8 cellular contexts compared by ENCODE assay signal in the genomic region with DNA sequence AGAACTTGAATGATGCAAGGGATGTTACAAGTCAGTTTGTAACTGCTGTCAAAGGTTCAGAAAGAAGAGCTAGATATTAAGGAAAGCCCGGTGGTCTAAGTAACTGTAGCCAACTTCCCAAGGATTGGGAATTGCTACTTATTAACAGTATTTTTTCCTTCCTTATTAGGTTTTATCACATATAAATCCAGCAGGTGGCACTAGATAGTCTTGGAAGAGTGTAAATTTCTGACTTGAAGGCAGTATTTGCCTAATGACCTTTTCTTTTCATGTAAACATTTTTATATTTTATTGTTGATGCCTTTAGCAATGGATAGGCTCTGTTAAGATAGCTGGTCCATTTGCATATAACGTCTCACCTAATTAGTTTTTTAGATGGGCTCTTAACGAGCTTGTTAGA. TPM values are rescaled to one million over a fixed set of nuclear protein-coding genes. Genes with fewer than 3 reads are reported as not detected.
A peak's percentile ranks its signal among the peaks of the same experiment; 100 is the strongest.
DNase-seq lines count a peak whose midpoint lies in the region; ATAC-seq, FAIRE-seq and TF ChIP-seq lines count a peak whose summit lies in the region.

No MANE protein-coding gene starts in this region.

- H3K27ac ChIP-seq in A673 (ENCODE audit: low read depth, low read length, poor library complexity, severe bottlenecking) (no peak overlapping the region), Panc1 (ENCODE audit: low read length) (peak overlapping the region; percentile 19; the same call in 1 of the 2 replicates), brain microvascular endothelial cell (no peak overlapping the region)

- intact Hi-C loops in A673 (cut with micrococcal nuclease; ENCODE audit: unreplicated experiment), result no loop called here
- intact Hi-C loops in Panc1 (cut with micrococcal nuclease; ENCODE audit: unreplicated experiment), result no loop called here

- H3K9me3 ChIP-seq in A673 (ENCODE audit: low read depth, low read length, poor library complexity, severe bottlenecking) (no peaks in the 10 kb centered on the region), Panc1 (ENCODE audit: control insufficient read depth, insufficient read depth, low read depth, low read length) (no peaks in the 10 kb centered on the region)

- TF ChIP-seq POLR2A in GM12891 (IDR thresholded peaks at IDR 0.05; ENCODE audit: low read depth, low read length), result no peak

- in situ Hi-C loops in Panc1 (cut with HindIII; ENCODE audit: low pct_unique_long_range_greater_than_20kb, low sequenced_read_pairs), result no loop called here
- in situ Hi-C loops in brain microvascular endothelial cell (cut with HindIII; ENCODE audit: low pct_ligation_motif_present, low sequenced_read_pairs), result no loop called here

- CTCF ChIA-PET in A673 (lab: Charles Lee), result interaction anchor here (1.1 kb wide), 1 partner anchor 35 kb away, joined by 3 read pairs; no protein-coding TSS in a partner anchor
- CTCF ChIA-PET in Panc1 (lab: Charles Lee), result interaction anchor here (0.6 to 1.8 kb wide), 6 partner anchors 10 to 761 kb away, joined by 3 to 8 read pairs (median 4); no protein-coding TSS in a partner anchor
- CTCF ChIA-PET in GM10248 (lab: Yijun Ruan, JAX), result interaction anchor here (0.7 to 4.2 kb wide), 34 partner anchors 9 to 764 kb away, joined by 3 to 57 read pairs (median 4); partner anchors contain the start of gene AOAH

- H3K4me1 ChIP-seq in A673 (ENCODE audit: insufficient read depth, low read length, poor library complexity, severe bottlenecking), result no peaks in the 10 kb centered on the region
- no peaks in the 10 kb centered on the region for H3K4me1 ChIP-seq in Panc1 (ENCODE audit: control insufficient read depth, insufficient read depth, low read length)

- no peaks in the 10 kb centered on the region for H3K27me3 ChIP-seq in A673 (replicated peaks; ENCODE audit: insufficient read depth, low read depth, low read length, poor library complexity)
- no peaks in the 10 kb centered on the region for H3K27me3 ChIP-seq in Panc1 (ENCODE audit: control insufficient read depth, insufficient read depth, low read length)
- no peaks in the 10 kb centered on the region for H3K27me3 ChIP-seq in brain microvascular endothelial cell (replicated peaks)

- peak; percentile 59 for TF ChIP-seq CTCF in A673 (conservative IDR thresholded peaks at IDR 0.05; ENCODE audit: low read depth, low read length)
- no peak for TF ChIP-seq CTCF in GM20000 (IDR thresholded peaks at IDR 0.05; ENCODE audit: extremely low read depth, missing control alignments)
- TF ChIP-seq CTCF in Panc1 (IDR thresholded peaks at IDR 0.05), result peak; percentile 57; the same call in 1 of the 2 replicates
- TF ChIP-seq CTCF in brain microvascular endothelial cell (IDR thresholded peaks at IDR 0.05; ENCODE audit: low read depth, low read length, missing control alignments), result no peak
- TF ChIP-seq CTCF in GM10248 (IDR thresholded peaks at IDR 0.05; ENCODE audit: control extremely low read depth, extremely low read depth, low read depth, missing control alignments), result no peak

- H3K4me3 ChIP-seq in A673 (ENCODE audit: low read depth, low read length, poor library complexity, severe bottlenecking) (no peak overlapping the region), Panc1 (ENCODE audit: low read depth in 2 of 2, low read length in 2 of 2) (no peak overlapping the region), brain microvascular endothelial cell (ENCODE audit: low read depth, low read length) (no peak overlapping the region)

- ATAC-seq in Panc1 (0 out of 2 replicates have a peak, but pooled peaks have one; percentile 49), GM21447 (IDR thresholded peaks at IDR 0.05; ENCODE audit: unreplicated experiment) (no peak)

- H3K36me3 ChIP-seq in A673 (ENCODE audit: insufficient read depth, low read length, poor library complexity, severe bottlenecking), result peaks cover 78% of the 10 kb centered on the region
- H3K36me3 ChIP-seq in Panc1 (ENCODE audit: control insufficient read depth, insufficient read depth, low read length), result peaks cover 82% of the 10 kb centered on the region
- H3K36me3 ChIP-seq in brain microvascular endothelial cell (replicated peaks), result no peaks in the 10 kb centered on the region

- DNase-seq in A673 (ENCODE audit: low spot score), result peak; percentile 55
- peak; percentile 10 for DNase-seq in GM20000 (ENCODE audit: low spot score)
- DNase-seq in Panc1 (ENCODE audit: low read depth, low spot score), result no peak
- DNase-seq in glomerular visceral epithelial cell (ENCODE audit: extremely low spot score), result peak; percentile 30
- DNase-seq in brain microvascular endothelial cell, result no peak
- no peak for DNase-seq in GM12891 (ENCODE audit: insufficient read length, low spot score)
- DNase-seq in GM10248 (ENCODE audit: extremely low spot score), result no peak

- BruUV-seq in A673 (replicated peaks; lab: Mats Ljungman, UMichigan), result no TSS peak
- no TSS peak for BruUV-seq in Panc1 (replicated peaks; lab: Mats Ljungman, UMichigan)

- POLR2A ChIA-PET in A673 (lab: Charles Lee; ENCODE audit: low non-redundant PET), result interaction anchor here (0.6 kb wide), 1 partner anchor 15 kb away, joined by 8 read pairs; no protein-coding TSS in a partner anchor
- POLR2A ChIA-PET in Panc1 (lab: Charles Lee), result no interaction called here
- POLR2A ChIA-PET in GM10248 (lab: Yijun Ruan, JAX), result no interaction called here

- FAIRE-seq in GM12891 (lab: Jason Lieb, UNC), result no peak

TF ChIP-seq in GM12891, 5 proteins besides CTCF, POLR2A, EP300 and RAD21:
- TF ChIP-seq POLR2AphosphoS5 (IDR thresholded peaks at IDR 0.05; ENCODE audit: low read depth, low read length), result no peak
- TF ChIP-seq PAX5 (IDR thresholded peaks at IDR 0.05; ENCODE audit: insufficient read depth, low read length, severe bottlenecking), result no peak
- TF ChIP-seq SPI1 (IDR thresholded peaks at IDR 0.05; ENCODE audit: low read depth, low read length), result no peak
- no peak for TF ChIP-seq TAF1 (IDR thresholded peaks at IDR 0.05; ENCODE audit: low read depth, low read length)
- no peak for TF ChIP-seq POU2F2 (IDR thresholded peaks at IDR 0.05; ENCODE audit: low read depth, low read length)

RNA-seq across cellular contexts. Expression of gene ANLN, which starts 51.2 kb away (rescaled TPM):
- 143 and 164 TPM in 2 replicates for total RNA-seq in A673 (2021)
- 238 TPM for total RNA-seq in Panc1 (2021; ENCODE audit: unreplicated experiment)
- polyA plus RNA-seq in Panc1 (2012; ENCODE audit: insufficient read length), result 51.0 TPM
- 5.2 TPM for polyA plus RNA-seq in GM12891 (2012; ENCODE audit: low read depth, missing spikeins)

Comparison
In these comparisons a context has a peak if more than half of its experiments do, and no peak if none do; other contexts are left out.
1. DNase-seq: peak in A673 (single experiment), GM20000 (single experiment) and glomerular visceral epithelial cell (single experiment); none in Panc1 (single experiment), brain microvascular endothelial cell (single experiment), GM12891 (single experiment) and GM10248 (single experiment).
2. CTCF ChIP-seq: peak in A673 (single experiment) and Panc1 (single experiment); none in GM20000 (single experiment), brain microvascular endothelial cell (single experiment) and GM10248 (single experiment).